Comparison of ENCODE assay signal across 22 cellular contexts in genomic region chr2:37784759-37785149, GRCh38.
"Had no signal": no experiment of that assay in that cellular context is flagged by ENCODE, and none has a peak within 500 bp of the region (broad histone marks: within the 10 kb centered on the region; RNA-seq: fewer than 3 reads in every experiment).

No MANE protein-coding gene starts in this region.

- H3K4me1 ChIP-seq: neural progenitor cell had no signal

- H3K27ac ChIP-seq: brain microvascular endothelial cell, dorsolateral prefrontal cortex, neural progenitor cell, stomach, upper lobe of left lung, VCaP had no signal

- H3K9ac ChIP-seq: neural progenitor cell had no signal

- ATAC-seq: activated T-cell treated with anti-CD3 and anti-CD28 coated beads, Interleukin-2, amount 50 U/mL, for 4 hours; left ventricle myocardium superior; naive thymus-derived CD4-positive, alpha-beta T cell; psoas muscle; right cardiac atrium had no signal

- H2AFZ ChIP-seq: neural progenitor cell had no signal

- H3K27me3 ChIP-seq: brain microvascular endothelial cell, dorsolateral prefrontal cortex, neural progenitor cell, stomach, upper lobe of left lung had no signal

- H3K36me3 ChIP-seq: brain microvascular endothelial cell, neural progenitor cell, stomach, upper lobe of left lung had no signal

- DNase-seq: activated CD4-positive, alpha-beta T cell treated with anti-CD3 and anti-CD28 coated beads, Interleukin-2, amount 50 U/mL, for 1 hour; activated CD4-positive, CD25-positive, alpha-beta regulatory T cell treated with anti-CD3 and anti-CD28 coated beads, Interleukin-2, amount 50 U/mL, for 72 hours; activated CD8-positive, alpha-beta memory T cell treated with anti-CD3 and anti-CD28 coated beads, Interleukin-2, amount 50 U/mL, for 4 hours; activated effector memory CD4-positive, alpha-beta T cell treated with Interleukin-2 at 50 U/mL for 16 hours; activated naive CD4-positive, alpha-beta T cell treated with anti-CD3 and anti-CD28 coated beads, Interleukin-2, amount 50 U/mL, for 16 hours; activated T-cell treated with anti-CD3 and anti-CD28 coated beads, Interleukin-2, amount 50 U/mL, for 4 hours; aorta; brain microvascular endothelial cell; central memory CD4-positive, alpha-beta T cell; dorsolateral prefrontal cortex; left ventricle myocardium superior; naive thymus-derived CD4-positive, alpha-beta T cell; psoas muscle; right cardiac atrium; small intestine; stimulated activated CD4-positive, alpha-beta T cell treated with anti-CD3 and anti-CD28 coated beads, Interleukin-15, amount 100 ng/mL, for 24 hours; stimulated activated CD4-positive, alpha-beta T cell treated with anti-CD3 and anti-CD28 coated beads, Interleukin-2, amount 100 ng/mL, for 48 hours; stomach had no signal

- H3K4me2 ChIP-seq: neural progenitor cell had no signal

- FAIRE-seq: colon, small intestine had no signal

- H3K4me3 ChIP-seq: dorsolateral prefrontal cortex, neural progenitor cell, psoas muscle, stomach, upper lobe of left lung had no signal
